Comparison of ENCODE assay signal across 1 cellular context in the genomic region with DNA sequence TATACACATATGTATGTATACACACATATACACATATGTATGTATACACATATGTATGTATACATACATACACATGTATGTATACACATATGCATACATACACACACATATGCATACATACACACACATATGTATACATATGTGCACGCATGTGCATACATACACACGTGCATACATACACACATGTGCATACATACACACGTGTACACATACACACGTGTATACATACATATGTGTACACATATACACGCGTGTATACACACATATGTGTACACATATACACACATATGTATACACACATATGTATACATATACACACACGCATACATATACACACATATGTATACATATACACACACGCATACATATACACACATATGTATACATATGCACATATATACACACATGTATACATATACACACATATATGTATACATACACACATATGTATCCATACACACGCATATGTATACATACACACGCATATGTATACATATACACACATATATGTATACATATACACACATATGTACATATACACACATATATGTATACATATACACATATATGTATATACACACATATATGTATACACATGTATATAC.
TF ChIP-seq lines count a peak whose summit lies in the region.

No MANE protein-coding gene starts in this region.

TF ChIP-seq in endothelial cell of umbilical vein, 7 proteins besides CTCF, POLR2A, EP300 and RAD21 (continued from another document):
- TF ChIP-seq GATA2 (IDR thresholded peaks at IDR 0.05; ENCODE audit: insufficient read depth, insufficient read length, low read depth, low read length): no peak
